ENCODE assay signal across 8 cellular contexts in genomic region chr1:2290595-2291510, GRCh38.
DNase-seq lines count a peak whose midpoint lies in the region; ATAC-seq and TF ChIP-seq lines count a peak whose summit lies in the region.

No MANE protein-coding gene starts in this region.

- TF ChIP-seq CTCF in AG04449 (IDR thresholded peaks at IDR 0.05; ENCODE audit: insufficient read depth, low read length, missing control alignments) = no peak
- no peak for TF ChIP-seq CTCF in nephron (IDR thresholded peaks at IDR 0.05; ENCODE audit: unreplicated experiment in 3 of 3)

- H3K4me3 ChIP-seq in AG04449 (ENCODE audit: low read depth, low read length) = peak overlapping the region; percentile 38

- peak overlapping the region; percentile 52 to 85 (median 84) for H3K27ac Mint-ChIP-seq in nephron

- H3K4me1 Mint-ChIP-seq in nephron = peaks cover 36% of the 10 kb centered on the region

- ATAC-seq in GM21423 (IDR thresholded peaks at IDR 0.05; ENCODE audit: unreplicated experiment) (peak; percentile 44), GM18870 (IDR thresholded peaks at IDR 0.05; ENCODE audit: unreplicated experiment) (no peak)

- H3K9me3 Mint-ChIP-seq in nephron = no peaks in the 10 kb centered on the region

- DNase-seq in AG04449 (ENCODE audit: low read depth, low spot score) (peak; percentile 83), NOMO-1 (lab: John Stamatoyannopoulos, UW; ENCODE audit: unreplicated experiment in 2 of 2) (peak; percentile 97 to 99), activated T-cell treated with anti-CD3 and anti-CD28 coated beads for 48 hours (ENCODE audit: low read depth) (peak; percentile 77), epithelial cell of prostate (ENCODE audit: low read depth, low spot score) (peak; percentile 49)
- DNase-seq in stimulated activated naive CD4-positive, alpha-beta T cell (lab: John Stamatoyannopoulos, UW) = peak; percentile 58 to 81 (median 70)

- H3K27me3 Mint-ChIP-seq in nephron (ENCODE audit: low read depth) = no peaks in the 10 kb centered on the region

- POLR2A ChIA-PET in AG04449 (lab: Yijun Ruan, JAX) = interaction anchor here (1.1 kb wide), 1 partner anchor 44 kb away, joined by 4 read pairs; no protein-coding TSS in a partner anchor

- CTCF ChIA-PET in AG04449 (lab: Yijun Ruan, JAX) = interaction anchor here (0.7 to 2.4 kb wide), 5 partner anchors 13 to 98 kb away, joined by 3 to 5 read pairs (median 3); no protein-coding TSS in a partner anchor

- peak overlapping the region; percentile 92 for H3K27ac ChIP-seq in epithelial cell of prostate

- H3K36me3 Mint-ChIP-seq in nephron (ENCODE audit: low read depth) = peaks cover 5% of the 10 kb centered on the region

- H3K4me3 Mint-ChIP-seq in nephron = no peak overlapping the region
